Comparison of ENCODE assay signal across 33 cellular contexts in the genomic region with DNA sequence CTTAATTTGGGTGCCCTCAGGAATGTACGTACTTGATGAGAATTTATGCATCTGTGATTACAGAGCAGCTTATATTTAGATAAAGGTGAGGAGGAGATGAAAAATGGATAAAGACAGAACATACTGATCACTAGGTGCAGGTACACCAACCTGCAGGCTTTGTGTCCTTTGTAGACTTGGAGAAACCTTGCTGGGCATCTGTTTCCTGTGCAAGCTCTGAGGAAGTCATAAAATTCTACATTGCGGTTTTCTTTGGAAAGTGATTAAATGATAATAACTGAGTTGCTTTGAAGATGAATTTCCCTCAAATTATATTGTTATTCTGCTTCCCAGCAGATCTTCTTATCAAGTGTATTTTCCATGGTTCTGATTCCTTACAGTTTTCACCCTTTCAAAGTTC. TPM values are rescaled to one million over a fixed set of nuclear protein-coding genes. Genes with fewer than 3 reads are reported as not detected.
DNase-seq lines count a peak whose midpoint lies in the region; ATAC-seq lines count a peak whose summit lies in the region.
"Had no signal": no experiment of that assay in that cellular context is flagged by ENCODE, and none has a peak within 500 bp of the region (broad histone marks: within the 10 kb centered on the region; RNA-seq: fewer than 3 reads in every experiment).

No MANE protein-coding gene starts in this region.

- H3K4me1 ChIP-seq in naive thymus-derived CD4-positive, alpha-beta T cell (ENCODE audit: control insufficient read depth in 2 of 2, insufficient read depth in 2 of 2, low read length in 2 of 2) = peaks cover 0 to 6% of the 10 kb centered on the region in 2 donors
- H3K4me1 ChIP-seq: testis, uterus had no signal

- H3K4me1 Mint-ChIP-seq in activated CD4-positive, alpha-beta T cell treated with anti-CD3 and anti-CD28 coated beads for 36 hours = peaks cover 29% of the 10 kb centered on the region
- peaks cover 17 to 51% (median 34%) of the 10 kb centered on the region in 7 donors for H3K4me1 Mint-ChIP-seq in naive thymus-derived CD4-positive, alpha-beta T cell
- H3K4me1 Mint-ChIP-seq: brain, GM23338 had no signal

- CTCF ChIA-PET in activated CD4-positive, alpha-beta T cell treated with anti-CD3 and anti-CD28 coated beads for 36 hours (lab: Charles Lee) = no interaction called here
- CTCF ChIA-PET in naive thymus-derived CD4-positive, alpha-beta T cell (lab: Charles Lee) = no interaction called here

- POLR2A ChIA-PET in activated CD4-positive, alpha-beta T cell treated with anti-CD3 and anti-CD28 coated beads for 36 hours (lab: Charles Lee) = no interaction called here
- POLR2A ChIA-PET in naive thymus-derived CD4-positive, alpha-beta T cell (lab: Charles Lee) = no interaction called here

- no peaks in the 10 kb centered on the region for H3K27me3 ChIP-seq in naive thymus-derived CD4-positive, alpha-beta T cell (ENCODE audit: control insufficient read depth in 2 of 2, insufficient read depth in 2 of 2, low read length in 2 of 2)
- H3K27me3 ChIP-seq: testis, uterus had no signal

- H3K4me3 Mint-ChIP-seq in activated CD4-positive, alpha-beta T cell treated with anti-CD3 and anti-CD28 coated beads for 36 hours = peak overlapping the region; percentile 13
- H3K4me3 Mint-ChIP-seq in naive thymus-derived CD4-positive, alpha-beta T cell = peak overlapping the region in 9 of 10 donors; percentile 4 to 75 (median 37)
- H3K4me3 Mint-ChIP-seq: activated CD8-positive, alpha-beta T cell treated with anti-CD3 and anti-CD28 coated beads, Interleukin-2, amount 10 ng/mL, durations not matched to agents 7 days and 5 days; brain; GM23338; HFFc6 had no signal

- no peaks in the 10 kb centered on the region for H3K36me3 ChIP-seq in naive thymus-derived CD4-positive, alpha-beta T cell (ENCODE audit: control insufficient read depth in 2 of 3, insufficient read depth in 3 of 3, low read length in 3 of 3)
- H3K36me3 ChIP-seq: neutrophil, uterus had no signal

- peaks cover 8% of the 10 kb centered on the region for H3K9me3 Mint-ChIP-seq in activated CD4-positive, alpha-beta T cell treated with anti-CD3 and anti-CD28 coated beads for 36 hours (ENCODE audit: low read depth)
- H3K9me3 Mint-ChIP-seq in naive thymus-derived CD4-positive, alpha-beta T cell = peaks cover 3 to 11% (median 6%) of the 10 kb centered on the region in 11 donors
- H3K9me3 Mint-ChIP-seq: GM23338 had no signal

- peaks cover 6% of the 10 kb centered on the region for H3K36me3 Mint-ChIP-seq in activated CD4-positive, alpha-beta T cell treated with anti-CD3 and anti-CD28 coated beads for 36 hours (ENCODE audit: low read depth)
- peaks cover 0 to 13% (median 8%) of the 10 kb centered on the region in 5 donors for H3K36me3 Mint-ChIP-seq in naive thymus-derived CD4-positive, alpha-beta T cell
- H3K36me3 Mint-ChIP-seq: brain had no signal

- peak; percentile 57 for ATAC-seq in activated CD4-positive, alpha-beta T cell treated with anti-CD3 and anti-CD28 coated beads for 36 hours
- ATAC-seq in naive thymus-derived CD4-positive, alpha-beta T cell = no peak
- ATAC-seq: activated CD4-positive, CD25-positive, alpha-beta regulatory T cell treated with anti-CD3 and anti-CD28 coated beads, Interleukin-2, amount 50 U/mL, for 24 hours; activated CD8-positive, alpha-beta T cell treated with anti-CD3 and anti-CD28 coated beads, Interleukin-2, amount 10 ng/mL, durations not matched to agents 7 days and 5 days; GM23338; left colon; stimulated activated naive CD8-positive, alpha-beta T cell treated with anti-CD3 and anti-CD28 coated beads, Interleukin-15, Interleukin-2, amounts not matched to agents 100 U/mL and 50 U/mL, for 24 hours had no signal

- no peak overlapping the region for H3K27ac ChIP-seq in naive thymus-derived CD4-positive, alpha-beta T cell (ENCODE audit: low read depth, low read length)
- H3K27ac ChIP-seq: neutrophil, PC-9, testis, uterus had no signal

- no peak overlapping the region for H3K4me3 ChIP-seq in naive thymus-derived CD4-positive, alpha-beta T cell (ENCODE audit: low read length)
- H3K4me3 ChIP-seq: GM23338, PC-9, testis, uterus had no signal

- intact Hi-C loops in activated CD4-positive, alpha-beta T cell treated with anti-CD3 and anti-CD28 coated beads for 36 hours (cut with DNase I, micrococcal nuclease) = loop anchor here in 1 of 2 experiments (2.0 kb wide), 1 partner anchor 17 kb away; no protein-coding TSS in a partner anchor
- intact Hi-C loops in naive thymus-derived CD4-positive, alpha-beta T cell (cut with micrococcal nuclease) = no loop called here

- no peaks in the 10 kb centered on the region for H3K9me3 ChIP-seq in naive thymus-derived CD4-positive, alpha-beta T cell (ENCODE audit: control insufficient read depth in 2 of 3, low read length in 3 of 3)
- H3K9me3 ChIP-seq: neutrophil, testis, uterus had no signal

- DNase-seq in activated CD4-positive, alpha-beta T cell treated with anti-CD3 and anti-CD28 coated beads for 36 hours = no peak
- no peak for DNase-seq in activated CD4-positive, alpha-beta T cell treated with anti-CD3 and anti-CD28 coated beads for 4 hours
- DNase-seq in KG1 (lab: John Stamatoyannopoulos, UW) (peak; percentile 50), UCSD-AML1 (lab: John Stamatoyannopoulos, UW; ENCODE audit: unreplicated experiment) (peak; percentile 23), occipital lobe (lab: John Stamatoyannopoulos, UW) (no peak), nucleus accumbens (lab: John Stamatoyannopoulos, UW) (no peak)
- peak in 2 of 9 donors; percentile 6 to 13 for DNase-seq in naive thymus-derived CD4-positive, alpha-beta T cell
- no peak for DNase-seq in activated effector memory CD4-positive, alpha-beta T cell treated with anti-CD3 and anti-CD28 coated beads, Interleukin-2, amount 50 U/mL, for 16 hours
- DNase-seq: 8988T; activated CD8-positive, alpha-beta T cell treated with anti-CD3 and anti-CD28 coated beads, Interleukin-2, amount 10 ng/mL, durations not matched to agents 7 days and 5 days; activated naive CD4-positive, alpha-beta T cell treated with Interleukin-2 at 50 U/mL for 16 hours; activated T-cell treated with anti-CD3 and anti-CD28 coated beads for 4 hours; cerebellar nuclear complex; HFFc6; hippocampal formation; IMR-90; left colon; MM.1S; NCI-H146; NCI-H446; NCI-H82; PC-9; Right ventricle myocardium superior; stimulated activated naive CD8-positive, alpha-beta T cell treated with anti-CD3 and anti-CD28 coated beads, Interleukin-15, Interleukin-2, amounts not matched to agents 100 U/mL and 50 U/mL, for 24 hours; T-helper 9 cell; testis; uterus had no signal

- H3K27ac Mint-ChIP-seq in activated CD4-positive, alpha-beta T cell treated with anti-CD3 and anti-CD28 coated beads for 36 hours = peak overlapping the region; percentile 28
- peak overlapping the region in 5 of 9 donors; percentile 4 to 47 (median 7) for H3K27ac Mint-ChIP-seq in naive thymus-derived CD4-positive, alpha-beta T cell
- H3K27ac Mint-ChIP-seq: activated CD8-positive, alpha-beta T cell treated with anti-CD3 and anti-CD28 coated beads, Interleukin-2, amount 10 ng/mL, durations not matched to agents 7 days and 5 days; brain; GM23338; HFFc6 had no signal

- H3K27me3 Mint-ChIP-seq in activated CD4-positive, alpha-beta T cell treated with anti-CD3 and anti-CD28 coated beads for 36 hours = peaks cover 2% of the 10 kb centered on the region
- H3K27me3 Mint-ChIP-seq in naive thymus-derived CD4-positive, alpha-beta T cell = peaks cover 0 to 19% (median 0%) of the 10 kb centered on the region in 5 donors

RNA-seq across cellular contexts. Expression of a gene that starts 7.7 kb away (rescaled TPM):
- total RNA-seq in activated CD4-positive, alpha-beta T cell treated with anti-CD3 and anti-CD28 coated beads for 36 hours = under 1 TPM; 0.35 to 0.53 TPM
- 1 to 10 TPM; 1.3 to 6.4 (median 1.6) TPM for total RNA-seq in naive thymus-derived CD4-positive, alpha-beta T cell
- polyA plus RNA-seq in naive thymus-derived CD4-positive, alpha-beta T cell = 1 to 10 TPM in 1 of 2 donors, under 1 TPM in 1; 0.77 to 1.3 TPM
- total RNA-seq in occipital lobe = 35.1 TPM
- total RNA-seq: dermis microvascular lymphatic vessel endothelial cell, G401 had no signal

Comparison
In these comparisons a context has a peak if more than half of its experiments do, and no peak if none do; other contexts are left out.
1. DNase-seq: peak in KG1 (single experiment) and UCSD-AML1 (single experiment); none in activated CD4-positive, alpha-beta T cell treated with anti-CD3 and anti-CD28 coated beads for 36 hours (single experiment), activated CD4-positive, alpha-beta T cell treated with anti-CD3 and anti-CD28 coated beads for 4 hours (0 of 2), occipital lobe (single experiment), activated effector memory CD4-positive, alpha-beta T cell treated with anti-CD3 and anti-CD28 coated beads, Interleukin-2, amount 50 U/mL, for 16 hours (single experiment) and nucleus accumbens (0 of 56).